Comparison of ENCODE assay signal across 15 cellular contexts in the genomic region with DNA sequence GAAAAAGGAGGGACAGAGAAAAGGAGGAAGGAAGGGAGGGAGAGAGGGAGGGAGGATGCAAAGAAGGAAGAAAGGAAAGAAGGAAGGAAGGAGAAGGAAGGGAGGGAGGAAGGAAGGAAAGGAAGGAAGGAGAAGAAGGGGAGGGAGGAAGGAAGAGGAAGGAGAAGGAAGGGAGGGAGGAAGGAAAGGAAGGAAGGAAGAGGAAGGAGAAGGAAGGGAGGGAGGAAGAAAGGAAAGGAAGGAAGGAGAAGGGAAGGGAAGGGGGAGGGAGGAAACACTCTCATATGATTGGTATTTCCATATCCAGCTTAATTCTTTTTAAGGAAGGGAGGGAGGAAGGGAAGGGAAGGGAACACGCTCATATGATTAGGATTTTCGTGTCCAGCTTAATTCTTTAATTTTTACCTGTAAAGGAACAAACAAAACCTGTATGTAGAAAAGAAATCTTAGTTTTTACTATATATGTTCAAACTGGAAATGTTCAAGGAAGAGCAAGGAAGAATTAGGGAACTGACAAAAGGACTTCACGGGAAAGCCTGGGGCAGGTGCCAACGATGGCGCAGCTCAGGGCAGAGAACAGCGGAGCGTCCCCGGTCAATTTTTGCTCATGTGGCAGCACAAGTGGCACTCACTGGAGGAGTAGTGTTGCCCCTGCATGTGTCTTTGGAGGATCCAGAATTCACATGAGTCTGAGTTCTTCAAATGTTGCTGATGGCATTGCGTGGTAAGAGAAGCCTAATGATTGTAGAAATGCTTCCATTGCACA.
DNase-seq lines count a peak whose midpoint lies in the region; ATAC-seq, FAIRE-seq and TF ChIP-seq lines count a peak whose summit lies in the region.
"Had no signal": no experiment of that assay in that cellular context is flagged by ENCODE, and none has a peak within 500 bp of the region (broad histone marks: within the 10 kb centered on the region; RNA-seq: fewer than 3 reads in every experiment).

No MANE protein-coding gene starts in this region.

- no peak for ATAC-seq in gastrocnemius medialis
- ATAC-seq: T-cell had no signal

- peak overlapping the region; percentile 23 for H3K4me2 ChIP-seq in PC-9
- H3K4me2 ChIP-seq in hepatocyte: peak overlapping the region; percentile 72
- H3K4me2 ChIP-seq: KMS-11 had no signal

- TF ChIP-seq CTCF in PC-9 (conservative IDR thresholded peaks at IDR 0.05) (no peak), hepatocyte (IDR thresholded peaks at IDR 0.05; ENCODE audit: poor library complexity) (no peak), gastrocnemius medialis (IDR thresholded peaks at IDR 0.05 in 4 of 5, conservative IDR thresholded peaks at IDR 0.05 in 1 of 5) (no peak), GM13976 (IDR thresholded peaks at IDR 0.05; ENCODE audit: borderline replicate concordance, control extremely low read depth, extremely low read depth, insufficient read depth, missing control alignments) (no peak)

- H3K9me3 ChIP-seq in PC-9 (ENCODE audit: insufficient read depth, low read depth) (no peaks in the 10 kb centered on the region; the same call in 1 of the 2 replicates), hepatocyte (ENCODE audit: low read depth) (no peaks in the 10 kb centered on the region), gastrocnemius medialis (no peaks in the 10 kb centered on the region)
- H3K9me3 ChIP-seq: mucosa of descending colon had no signal

- in situ Hi-C loops in gastrocnemius medialis (cut with MboI; ENCODE audit: low sequenced_read_pairs in 4 of 4) (no loop called here), GM13976 (cut with MboI; ENCODE audit: low sequenced_read_pairs, unreplicated experiment) (no loop called here)

- H3F3A ChIP-seq in PC-9 (ENCODE audit: insufficient read depth, low read depth): no peaks in the 10 kb centered on the region

- no TSS peak for BruUV-seq in PC-9 (replicated peaks; lab: Mats Ljungman, UMichigan)

- H3K4me3 ChIP-seq in ACC112 (ENCODE audit: low read depth, low read length): peak overlapping the region; percentile 54; the same call in 1 of the 2 replicates
- H3K4me3 ChIP-seq in PC-9: no peak overlapping the region
- no peak overlapping the region for H3K4me3 ChIP-seq in hepatocyte
- peak overlapping the region in 2 of 4 donors; percentile 21 to 22 for H3K4me3 ChIP-seq in gastrocnemius medialis
- H3K4me3 ChIP-seq: mucosa of descending colon had no signal

- H2AFZ ChIP-seq in ACC112 (ENCODE audit: low read length, unreplicated experiment) (peak overlapping the region; percentile 55), PC-9 (no peak overlapping the region), hepatocyte (peak overlapping the region; percentile 79)

- H3K4me1 ChIP-seq in ACC112 (ENCODE audit: control insufficient read depth, insufficient read depth, low read length, unreplicated experiment) (no peaks in the 10 kb centered on the region), PC-9 (replicated peaks; ENCODE audit: insufficient read depth) (no peaks in the 10 kb centered on the region), hepatocyte (ENCODE audit: insufficient read depth) (peaks cover 24% of the 10 kb centered on the region), gastrocnemius medialis (no peaks in the 10 kb centered on the region)

- FAIRE-seq in GM12892 (lab: Jason Lieb, UNC): no peak
- FAIRE-seq: GM12891 had no signal

- H3K27ac ChIP-seq in ACC112 (ENCODE audit: low read depth, low read length): no peak overlapping the region
- H3K27ac ChIP-seq in PC-9: no peak overlapping the region
- H3K27ac ChIP-seq in hepatocyte: peak overlapping the region; percentile 97
- peak overlapping the region; percentile 54 to 75 (median 62) for H3K27ac ChIP-seq in gastrocnemius medialis
- H3K27ac ChIP-seq: KMS-11 had no signal

- H3K79me2 ChIP-seq in ACC112 (ENCODE audit: control insufficient read depth, insufficient read depth, low read length, unreplicated experiment): no peaks in the 10 kb centered on the region
- H3K79me2 ChIP-seq in PC-9 (ENCODE audit: low read depth): no peaks in the 10 kb centered on the region
- no peaks in the 10 kb centered on the region for H3K79me2 ChIP-seq in hepatocyte

- TF ChIP-seq POLR2A in gastrocnemius medialis (IDR thresholded peaks at IDR 0.05) (no peak), GM12892 (IDR thresholded peaks at IDR 0.05; ENCODE audit: low read depth, low read length) (no peak)

- no peaks in the 10 kb centered on the region for H3K9me2 ChIP-seq in PC-9 (ENCODE audit: insufficient read depth)
- no peaks in the 10 kb centered on the region for H3K9me2 ChIP-seq in hepatocyte (replicated peaks; ENCODE audit: insufficient read depth)

- DNase-seq in PC-9 (no peak), hepatocyte (ENCODE audit: low spot score) (no peak), gastrocnemius medialis (no peak), NCI-H82 treated with DMSO at 0.1 percent for 48 hours (lab: John Stamatoyannopoulos, UW; ENCODE audit: unreplicated experiment) (no peak), GM12892 (ENCODE audit: insufficient read length) (no peak), GM13976 (ENCODE audit: low spot score) (no peak)
- DNase-seq in activated naive CD4-positive, alpha-beta T cell treated with anti-CD3 and anti-CD28 coated beads, Interleukin-2, amount 50 U/mL, for 16 hours: no peak
- DNase-seq: activated CD4-positive, alpha-beta T cell treated with anti-CD3 and anti-CD28 coated beads for 4 hours; AML-193; NCI-H2081 treated with DMSO at 0.1 percent for 48 hours; T-cell had no signal

- H4K20me1 ChIP-seq in PC-9 (ENCODE audit: insufficient read depth): no peaks in the 10 kb centered on the region; the same call in 1 of the 2 replicates
- H4K20me1 ChIP-seq in hepatocyte (ENCODE audit: insufficient read depth, poor library complexity, severe bottlenecking): no peaks in the 10 kb centered on the region

- POLR2A ChIA-PET in PC-9 (lab: Charles Lee; ENCODE audit: unreplicated experiment): no interaction called here

- intact Hi-C loops in PC-9 (cut with micrococcal nuclease; ENCODE audit: unreplicated experiment): no loop called here
- intact Hi-C loops in gastrocnemius medialis (cut with DNase I; ENCODE audit: low total_unique reads): no loop called here

- 90% methylated on average over 9 of the region's 9 CpGs for WGBS in hepatocyte (ENCODE audit: low lambda C conversion rate, missing lambda C conversion rate)

- H3K27me3 ChIP-seq in ACC112 (ENCODE audit: insufficient read depth, low read length) (no peaks in the 10 kb centered on the region), PC-9 (ENCODE audit: insufficient read depth, low read depth) (peaks cover 79% of the 10 kb centered on the region), hepatocyte (no peaks in the 10 kb centered on the region), gastrocnemius medialis (peaks cover 0 to 7% (median 4%) of the 10 kb centered on the region in 3 donors)

- no peaks in the 10 kb centered on the region for H3K36me3 ChIP-seq in ACC112 (ENCODE audit: insufficient read depth, low read length)
- no peaks in the 10 kb centered on the region for H3K36me3 ChIP-seq in PC-9 (ENCODE audit: low read depth)
- no peaks in the 10 kb centered on the region for H3K36me3 ChIP-seq in hepatocyte (replicated peaks; ENCODE audit: insufficient read depth, low read depth)
- H3K36me3 ChIP-seq in gastrocnemius medialis: no peaks in the 10 kb centered on the region

- CTCF ChIA-PET in PC-9 (lab: Charles Lee): no interaction called here

Comparison
In these comparisons a context has a peak if more than half of its experiments do, and no peak if none do; other contexts are left out.
1. H3K27ac ChIP-seq: peak in hepatocyte (single experiment) and gastrocnemius medialis (4 of 4); none in ACC112 (single experiment) and PC-9 (single experiment).